Comparison of ENCODE assay signal across 8 cellular contexts in the genomic region with DNA sequence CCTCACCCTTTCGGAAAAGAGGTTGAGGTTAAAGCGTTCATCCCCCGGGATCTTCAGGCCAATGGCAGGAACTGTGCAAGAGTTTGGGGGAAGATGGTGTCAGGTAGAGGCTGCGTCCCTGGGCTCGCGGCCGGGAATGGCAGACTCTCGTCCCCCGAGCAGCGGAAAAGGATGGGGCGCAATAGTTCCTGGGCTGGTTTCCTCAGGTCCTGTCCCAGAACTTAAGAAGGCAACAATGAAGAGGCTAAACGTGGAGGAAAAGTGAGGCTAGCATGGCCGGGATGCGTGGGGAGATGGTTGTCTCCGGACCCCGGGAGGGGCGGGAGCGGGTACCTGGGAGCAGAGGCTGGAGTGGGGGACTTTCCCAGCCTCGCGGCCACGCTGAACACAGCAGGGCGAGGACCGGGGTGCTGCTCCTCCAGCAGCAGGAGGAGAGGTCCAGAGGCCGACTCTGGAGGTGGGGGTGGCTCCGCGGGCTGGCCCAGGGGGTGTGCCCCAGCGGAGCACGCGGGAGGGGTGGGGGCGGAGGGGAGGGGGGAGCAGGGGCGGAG. TPM values are rescaled to one million over a fixed set of nuclear protein-coding genes. Genes with fewer than 3 reads are reported as not detected.
DNase-seq lines count a peak whose midpoint lies in the region; ATAC-seq and TF ChIP-seq lines count a peak whose summit lies in the region.

No MANE protein-coding gene starts in this region.

- H2AFZ ChIP-seq in osteoblast (ENCODE audit: low read length) = peak overlapping the region; percentile 57

- no peak overlapping the region for H3K27ac ChIP-seq in osteoblast (ENCODE audit: low read depth, low read length)

- H3K4me3 Mint-ChIP-seq in T-helper 17 cell = peak overlapping the region; percentile 99

- CTCF ChIA-PET in AG04449 (lab: Yijun Ruan, JAX) = interaction anchor here (1.3 to 1.5 kb wide), 2 partner anchors 9 to 153 kb away, joined by 3 read pairs; no protein-coding TSS in a partner anchor

- ATAC-seq in GM21447 (IDR thresholded peaks at IDR 0.05; ENCODE audit: unreplicated experiment) (peak; percentile 5), T-helper 17 cell (peak; percentile 45)

- TF ChIP-seq CTCF in AG04449 (IDR thresholded peaks at IDR 0.05; ENCODE audit: insufficient read depth, low read length, missing control alignments) (no peak), fibroblast of villous mesenchyme (IDR thresholded peaks at IDR 0.05; ENCODE audit: insufficient read depth, low read depth, low read length) (no peak), osteoblast (IDR thresholded peaks at IDR 0.05; ENCODE audit: extremely low read depth, low read depth, low read length) (no peak)

- H3K79me2 ChIP-seq in osteoblast (ENCODE audit: insufficient read depth, low read length) = no peaks in the 10 kb centered on the region

- no peak for DNase-seq in AG04449 (ENCODE audit: low read depth, low spot score)
- no peak for DNase-seq in T-helper 17 cell
- no peak for DNase-seq in fibroblast of villous mesenchyme (ENCODE audit: low read depth)
- peak; percentile 85 for DNase-seq in osteoblast (ENCODE audit: insufficient read length, low spot score, missing footprints)
- DNase-seq in T1000 (lab: John Stamatoyannopoulos, UW) = no peak
- DNase-seq in NCI-H1436 (lab: John Stamatoyannopoulos, UW) = no peak
- no peak for DNase-seq in mesenteric fat pad (ENCODE audit: low spot score)

- H3K4me3 ChIP-seq in AG04449 (ENCODE audit: low read depth, low read length) = peak overlapping the region; percentile 40
- peak overlapping the region; percentile 38 for H3K4me3 ChIP-seq in fibroblast of villous mesenchyme (ENCODE audit: low read depth, low read length)
- H3K4me3 ChIP-seq in osteoblast (ENCODE audit: insufficient read depth, low read length) = peak overlapping the region; percentile 66

- no peaks in the 10 kb centered on the region for H3K36me3 ChIP-seq in osteoblast (ENCODE audit: insufficient read depth, low read length)

- H3K27me3 Mint-ChIP-seq in T-helper 17 cell = no peaks in the 10 kb centered on the region

- H3K27me3 ChIP-seq in osteoblast (ENCODE audit: insufficient read depth, low read length) = peaks cover 53% of the 10 kb centered on the region

- peaks cover 29% of the 10 kb centered on the region for H3K4me1 Mint-ChIP-seq in T-helper 17 cell

- no peaks in the 10 kb centered on the region for H3K9me3 ChIP-seq in T-helper 17 cell (ENCODE audit: control insufficient read depth, low read length, poor library complexity, severe bottlenecking)
- no peaks in the 10 kb centered on the region for H3K9me3 ChIP-seq in osteoblast (ENCODE audit: low read depth, low read length)

- peaks cover 4% of the 10 kb centered on the region for H3K36me3 Mint-ChIP-seq in T-helper 17 cell (ENCODE audit: low read depth)

- peaks cover 3% of the 10 kb centered on the region for H3K4me1 ChIP-seq in osteoblast (ENCODE audit: insufficient read depth, low read length)

- peak overlapping the region; percentile 81 for H3K4me2 ChIP-seq in osteoblast (ENCODE audit: insufficient read depth, low read length)

- H3K27ac Mint-ChIP-seq in T-helper 17 cell = peak overlapping the region; percentile 95

- no peaks in the 10 kb centered on the region for H4K20me1 ChIP-seq in osteoblast (ENCODE audit: insufficient read depth, low read length)

- POLR2A ChIA-PET in AG04449 (lab: Yijun Ruan, JAX) = no interaction called here

RNA-seq across cellular contexts. Expression of a gene that starts 0.9 kb away (rescaled TPM):
- total RNA-seq in T-helper 17 cell = 10 to 100 TPM; 12.5 to 13.6 TPM
- under 0.01 TPM in 1 of 2 replicates, not detected in the other for total RNA-seq in fibroblast of villous mesenchyme
- total RNA-seq in osteoblast = under 0.01 TPM in 2 replicates
- total RNA-seq in mesenteric fat pad = 17.3 TPM

RNA-seq across cellular contexts. Expression of a gene that starts 28.1 kb away (rescaled TPM):
- 1 to 10 TPM in 1 of 2 donors, under 1 TPM in 1; 0.23 to 1.2 TPM for total RNA-seq in T-helper 17 cell
- under 0.01 TPM in 1 of 2 replicates, not detected in the other for total RNA-seq in fibroblast of villous mesenchyme
- total RNA-seq in osteoblast = 0.88 and 1.1 TPM in 2 replicates
- 5.1 TPM for total RNA-seq in mesenteric fat pad

Comparison
In these comparisons a context has a peak if more than half of its experiments do, and no peak if none do; other contexts are left out.
1. RNA of a gene that starts 0.9 kb away (total RNA-seq): 17.3 TPM in mesenteric fat pad (single experiment) and 12.5 to 13.6 TPM in T-helper 17 cell; under 0.01 TPM in fibroblast of villous mesenchyme and under 0.01 TPM in osteoblast; every median in the first group is over 10 times any median in the second.
2. Peak in every context shown above with its lines, with median percentiles within 50 percentile points of each other: H3K4me3 ChIP-seq.